ENCODE assay signal across 11 cellular contexts in genomic region chr2:163737169-163737439, GRCh38. TPM values are rescaled to one million over a fixed set of nuclear protein-coding genes. Genes with fewer than 3 reads are reported as not detected.
DNase-seq lines count a peak whose midpoint lies in the region; ATAC-seq and TF ChIP-seq lines count a peak whose summit lies in the region.
"Had no signal": no experiment of that assay in that cellular context is flagged by ENCODE, and none has a peak within 500 bp of the region (broad histone marks: within the 10 kb centered on the region; RNA-seq: fewer than 3 reads in every experiment).

No MANE protein-coding gene starts in this region.

- TF ChIP-seq POLR2A in vagina (IDR thresholded peaks at IDR 0.05) = no peak

- no peak for ATAC-seq in heart right ventricle
- no peak for ATAC-seq in Right ventricle myocardium superior (ENCODE audit: poor library complexity)
- ATAC-seq in GM19452 (IDR thresholded peaks at IDR 0.05; ENCODE audit: unreplicated experiment) = no peak
- ATAC-seq: activated CD4-positive, alpha-beta T cell treated with anti-CD3 and anti-CD28 coated beads for 36 hours had no signal

- intact Hi-C loops in heart right ventricle (cut with DNase I) = loop anchor here in 6 of 10 donors (5.0 to 10.0 kb wide), 11 partner anchors 65 to 392 kb away; no protein-coding TSS in a partner anchor
- intact Hi-C loops in Right ventricle myocardium superior (cut with DNase I) = loop anchor here (5.0 to 10.0 kb wide), 3 partner anchors 132 to 390 kb away; no protein-coding TSS in a partner anchor
- intact Hi-C loops in vagina (cut with DNase I) = no loop called here

- H3K36me3 Mint-ChIP-seq in endothelial cell (ENCODE audit: low read depth, unreplicated experiment) = no peaks in the 10 kb centered on the region

- H3K79me2 ChIP-seq in neural cell (replicated peaks; ENCODE audit: insufficient read depth, low read length) = peaks cover 17% of the 10 kb centered on the region

- H3K27me3 Mint-ChIP-seq in endothelial cell (ENCODE audit: unreplicated experiment) = peaks cover 6% of the 10 kb centered on the region

- TF ChIP-seq CTCF in heart right ventricle (IDR thresholded peaks at IDR 0.05) (no peak), endothelial cell (IDR thresholded peaks at IDR 0.05; ENCODE audit: unreplicated experiment) (no peak), neural cell (IDR thresholded peaks at IDR 0.05; ENCODE audit: poor library complexity, severe bottlenecking) (no peak), vagina (IDR thresholded peaks at IDR 0.05) (no peak)

- DNase-seq in heart right ventricle (no peak), Right ventricle myocardium superior (no peak), endothelial cell (ENCODE audit: low spot score) (no peak), vagina (ENCODE audit: extremely low spot score in 2 of 2) (no peak), NCI-H510A treated with DMSO at 0.1 percent for 48 hours (lab: John Stamatoyannopoulos, UW) (no peak), OCI-M1 (lab: John Stamatoyannopoulos, UW) (no peak)
- DNase-seq: activated CD4-positive, alpha-beta T cell treated with anti-CD3 and anti-CD28 coated beads for 36 hours; NCI-H510A had no signal

- H3K4me3 ChIP-seq in heart right ventricle (peak overlapping the region in 9 of 10 donors; percentile 63 to 74 (median 72)), neural cell (ENCODE audit: low read length) (peak overlapping the region; percentile 77), vagina (peak overlapping the region; percentile 61 to 77)

- no peaks in the 10 kb centered on the region for H3K9me2 ChIP-seq in neural cell (ENCODE audit: insufficient read depth, low read length)

- H3K4me3 Mint-ChIP-seq in endothelial cell (ENCODE audit: unreplicated experiment) = peak overlapping the region; percentile 91
- H3K4me3 Mint-ChIP-seq: activated CD4-positive, alpha-beta T cell treated with anti-CD3 and anti-CD28 coated beads for 36 hours had no signal

- H3K27ac ChIP-seq in heart right ventricle (peak overlapping the region; percentile 81 to 96 (median 94)), neural cell (ENCODE audit: low read length) (no peak overlapping the region), vagina (peak overlapping the region; percentile 93)

- H3K9me3 ChIP-seq in heart right ventricle (no peaks in the 10 kb centered on the region), neural cell (ENCODE audit: low read length) (no peaks in the 10 kb centered on the region), vagina (no peaks in the 10 kb centered on the region)
- H3K9me3 ChIP-seq: left lung had no signal

- H3K27me3 ChIP-seq in heart right ventricle = peaks cover 0 to 30% (median 0%) of the 10 kb centered on the region in 7 donors
- H3K27me3 ChIP-seq in neural cell (ENCODE audit: insufficient read depth, low read depth, low read length) = peaks cover 12% of the 10 kb centered on the region
- H3K27me3 ChIP-seq in vagina = no peaks in the 10 kb centered on the region

- peak overlapping the region; percentile 50 for H3K27ac Mint-ChIP-seq in endothelial cell (ENCODE audit: unreplicated experiment)
- H3K27ac Mint-ChIP-seq: activated CD4-positive, alpha-beta T cell treated with anti-CD3 and anti-CD28 coated beads for 36 hours had no signal

- H3K4me1 ChIP-seq in heart right ventricle (peaks cover 0 to 4% (median 0%) of the 10 kb centered on the region in 9 donors), vagina (peaks cover 6% of the 10 kb centered on the region)
- H3K4me1 ChIP-seq: left lung had no signal

- no peaks in the 10 kb centered on the region for H4K20me1 ChIP-seq in neural cell (ENCODE audit: insufficient read depth)

- H3K36me3 ChIP-seq in heart right ventricle (no peaks in the 10 kb centered on the region), neural cell (ENCODE audit: insufficient read depth, low read length) (no peaks in the 10 kb centered on the region), vagina (no peaks in the 10 kb centered on the region)
- H3K36me3 ChIP-seq: left lung had no signal

- H3F3A ChIP-seq in neural cell (ENCODE audit: insufficient read depth, low read length, poor library complexity, severe bottlenecking) = peaks cover 7% of the 10 kb centered on the region

- no peaks in the 10 kb centered on the region for H3K9me3 Mint-ChIP-seq in endothelial cell (ENCODE audit: unreplicated experiment)

- no peak for TF ChIP-seq RAD21 in neural cell (conservative IDR thresholded peaks at IDR 0.05)

- 21 to 31% methylated on average over 6 of the region's 6 CpGs for WGBS in heart right ventricle, 2 donors

- H3K9ac ChIP-seq in neural cell (ENCODE audit: low read length) = no peak overlapping the region

- no peak for TF ChIP-seq EP300 in neural cell (conservative IDR thresholded peaks at IDR 0.05; ENCODE audit: poor library complexity, severe bottlenecking)

- H3K4me2 ChIP-seq in neural cell (ENCODE audit: low read length) = peak overlapping the region; percentile 6

- H3K4me1 Mint-ChIP-seq in endothelial cell (ENCODE audit: unreplicated experiment) = peaks cover 17% of the 10 kb centered on the region

- H2AFZ ChIP-seq in neural cell (ENCODE audit: low read depth, low read length) = no peak overlapping the region

TF ChIP-seq in neural cell, 6 proteins besides CTCF, POLR2A, EP300 and RAD21:
- TF ChIP-seq TAF1 (IDR thresholded peaks at IDR 0.05; ENCODE audit: low read depth) = no peak

RNA-seq across cellular contexts. Expression of gene FIGN, which starts 1.3 kb away (rescaled TPM):
- total RNA-seq in heart right ventricle (10 to 100 TPM in 9 of 10 donors, 1 to 10 TPM in 1; 10.0 to 17.0 (median 12.2) TPM), Right ventricle myocardium superior (13.5 TPM), endothelial cell (ENCODE audit: unreplicated experiment) (14.0 TPM), vagina (3.2 TPM)
- polyA plus RNA-seq in heart right ventricle (1 to 10 TPM; 2.1 to 7.2 TPM), neural cell (0.71 and 1.0 TPM in 2 replicates)
- 1.9 and 3.9 TPM in 2 replicates for polyA minus RNA-seq in neural cell
- total RNA-seq: activated CD4-positive, alpha-beta T cell treated with anti-CD3 and anti-CD28 coated beads for 36 hours had no signal
